ENCODE assay signal across 8 cellular contexts in genomic region chr2:210445116-210445707, GRCh38. TPM values are rescaled to one million over a fixed set of nuclear protein-coding genes. Genes with fewer than 3 reads are reported as not detected.
DNase-seq lines count a peak whose midpoint lies in the region; ATAC-seq and TF ChIP-seq lines count a peak whose summit lies in the region.

No MANE protein-coding gene starts in this region.

- BruUV-seq in Panc1 (replicated peaks; lab: Mats Ljungman, UMichigan) = no TSS peak

- peaks cover 8% of the 10 kb centered on the region for H4K20me1 ChIP-seq in smooth muscle cell (ENCODE audit: low read depth)

- ATAC-seq in HG03159 (IDR thresholded peaks at IDR 0.05; ENCODE audit: unreplicated experiment) (peak; percentile 54), Panc1 (no peak)

- H3K4me1 ChIP-seq in Panc1 (ENCODE audit: control insufficient read depth, insufficient read depth, low read length) = no peaks in the 10 kb centered on the region
- no peaks in the 10 kb centered on the region for H3K4me1 ChIP-seq in smooth muscle cell (ENCODE audit: low read depth)

- intact Hi-C loops in Panc1 (cut with micrococcal nuclease; ENCODE audit: unreplicated experiment) = no loop called here

- no peak overlapping the region for H3K4me2 ChIP-seq in smooth muscle cell

- H3K79me2 ChIP-seq in smooth muscle cell (ENCODE audit: low read depth) = no peaks in the 10 kb centered on the region

- no peaks in the 10 kb centered on the region for H3K9me3 ChIP-seq in Panc1 (ENCODE audit: control insufficient read depth, insufficient read depth, low read depth, low read length)
- H3K9me3 ChIP-seq in smooth muscle cell (replicated peaks; ENCODE audit: low read depth) = peaks cover 4% of the 10 kb centered on the region

- H3K27ac ChIP-seq in Panc1 (ENCODE audit: low read length) (no peak overlapping the region), smooth muscle cell (ENCODE audit: low read depth) (no peak overlapping the region)

- no peak overlapping the region for H2AFZ ChIP-seq in smooth muscle cell (ENCODE audit: low read depth)

- CTCF ChIA-PET in Panc1 (lab: Charles Lee) = no interaction called here

- peak; percentile 2 for DNase-seq in NCI-H146 (lab: John Stamatoyannopoulos, UW)
- no peak for DNase-seq in NCI-H146 treated with DMSO at 0.1 percent for 48 hours (lab: John Stamatoyannopoulos, UW; ENCODE audit: unreplicated experiment)
- no peak for DNase-seq in Panc1 (ENCODE audit: low read depth, low spot score)
- peak; percentile 46 for DNase-seq in fibroblast of peridontal ligament (ENCODE audit: extremely low read depth)
- DNase-seq in smooth muscle cell (lab: John Stamatoyannopoulos, UW; ENCODE audit: unreplicated experiment) = no peak
- DNase-seq in stimulated activated CD4-positive, alpha-beta T cell treated with anti-CD3 and anti-CD28 coated beads, Interleukin-4, amount 100 ng/mL, for 4 hours = no peak
- no peak for DNase-seq in activated effector memory CD4-positive, alpha-beta T cell treated with Interleukin-2 at 50 U/mL for 16 hours

- 68% methylated on average over 3 of the region's 3 CpGs for WGBS in smooth muscle cell (ENCODE audit: low lambda C conversion rate)

- H3K9ac ChIP-seq in smooth muscle cell (ENCODE audit: low read depth) = no peak overlapping the region

- no peak overlapping the region for H3K4me3 ChIP-seq in Panc1 (ENCODE audit: low read depth in 2 of 2, low read length in 2 of 2)
- H3K4me3 ChIP-seq in smooth muscle cell = no peak overlapping the region

- POLR2A ChIA-PET in Panc1 (lab: Charles Lee) = no interaction called here

- no peaks in the 10 kb centered on the region; the same call in 1 of the 2 replicates for H3K36me3 ChIP-seq in Panc1 (ENCODE audit: control insufficient read depth, insufficient read depth, low read length)
- peaks cover 6% of the 10 kb centered on the region for H3K36me3 ChIP-seq in smooth muscle cell (ENCODE audit: low read depth)

- in situ Hi-C loops in Panc1 (cut with HindIII; ENCODE audit: low pct_unique_long_range_greater_than_20kb, low sequenced_read_pairs) = no loop called here

- no peaks in the 10 kb centered on the region for H3K27me3 ChIP-seq in Panc1 (ENCODE audit: control insufficient read depth, insufficient read depth, low read length)
- no peaks in the 10 kb centered on the region for H3K27me3 ChIP-seq in smooth muscle cell (ENCODE audit: low read depth)

- TF ChIP-seq CTCF in Panc1 (IDR thresholded peaks at IDR 0.05) (peak; percentile 67; the same call in 1 of the 2 replicates), smooth muscle cell (IDR thresholded peaks at IDR 0.05; ENCODE audit: borderline replicate concordance, insufficient read depth, poor library complexity, severe bottlenecking) (peak; percentile 77)

- H3F3A ChIP-seq in smooth muscle cell (ENCODE audit: low read depth) = no peaks in the 10 kb centered on the region

RNA-seq across cellular contexts. Expression of gene LANCL1, which starts 31.3 kb away (rescaled TPM):
- total RNA-seq in Panc1 (2021; ENCODE audit: unreplicated experiment) (42.8 TPM), smooth muscle cell (37.2 and 43.7 TPM in 2 replicates)
- polyA plus RNA-seq in Panc1 (2012; ENCODE audit: insufficient read length) = 31.6 TPM
- polyA plus RNA-seq in smooth muscle cell = 14.5 and 14.7 TPM in 2 replicates

Comparison
In these comparisons a context has a peak if more than half of its experiments do, and no peak if none do; other contexts are left out.
1. DNase-seq: peak in NCI-H146 (single experiment) and fibroblast of peridontal ligament (single experiment); none in NCI-H146 treated with DMSO at 0.1 percent for 48 hours (single experiment), Panc1 (single experiment), smooth muscle cell (single experiment), stimulated activated CD4-positive, alpha-beta T cell treated with anti-CD3 and anti-CD28 coated beads, Interleukin-4, amount 100 ng/mL, for 4 hours (0 of 2) and activated effector memory CD4-positive, alpha-beta T cell treated with Interleukin-2 at 50 U/mL for 16 hours (single experiment).